In genomic region chr11:108698844-108699642, GRCh38 we compare ENCODE assay signal across 11 cellular contexts. TPM values are rescaled to one million over a fixed set of nuclear protein-coding genes. Genes with fewer than 3 reads are reported as not detected.
DNase-seq lines count a peak whose midpoint lies in the region; ATAC-seq, FAIRE-seq and TF ChIP-seq lines count a peak whose summit lies in the region.
"Had no signal": no experiment of that assay in that cellular context is flagged by ENCODE, and none has a peak within 500 bp of the region (broad histone marks: within the 10 kb centered on the region; RNA-seq: fewer than 3 reads in every experiment).

No MANE protein-coding gene starts in this region.

- no peak overlapping the region for H3K9ac ChIP-seq in astrocyte (ENCODE audit: low read length)

- H3K27ac Mint-ChIP-seq in astrocyte (ENCODE audit: unreplicated experiment), result no peak overlapping the region

- H3K4me3 ChIP-seq in astrocyte (ENCODE audit: insufficient read depth, low read depth, low read length), result no peak overlapping the region
- H3K4me3 ChIP-seq: heart right ventricle had no signal

- CTCF ChIA-PET in GM10248 (lab: Yijun Ruan, JAX), result interaction anchor here (0.9 to 3.5 kb wide), 28 partner anchors 9 to 1245 kb away, joined by 3 to 46 read pairs (median 4); partner anchors contain the start of gene DDX10

- H3K27me3 ChIP-seq in astrocyte (ENCODE audit: insufficient read depth, low read length), result no peaks in the 10 kb centered on the region
- H3K27me3 ChIP-seq: heart right ventricle had no signal

- TF ChIP-seq CTCF in GM10248 (IDR thresholded peaks at IDR 0.05; ENCODE audit: control extremely low read depth, extremely low read depth, low read depth, missing control alignments) (no peak), astrocyte (IDR thresholded peaks at IDR 0.05; ENCODE audit: insufficient read depth, low read depth, low read length) (no peak)

- no peak overlapping the region for H3K4me2 ChIP-seq in astrocyte (ENCODE audit: low read length)

- no peak overlapping the region for H2AFZ ChIP-seq in astrocyte (ENCODE audit: low read depth, low read length)

- H3K27ac ChIP-seq in astrocyte (ENCODE audit: low read depth, low read length), result no peak overlapping the region
- H3K27ac ChIP-seq: C4-2B, heart right ventricle had no signal

- H4K20me1 ChIP-seq in astrocyte (ENCODE audit: insufficient read depth, low read length), result no peaks in the 10 kb centered on the region

- peak; percentile 84 for ATAC-seq in GM19463 (IDR thresholded peaks at IDR 0.05; ENCODE audit: unreplicated experiment)
- peak; percentile 65 for ATAC-seq in HG03064 (IDR thresholded peaks at IDR 0.05; ENCODE audit: low read depth, unreplicated experiment)

- peaks cover 8% of the 10 kb centered on the region for H3K4me1 ChIP-seq in astrocyte (ENCODE audit: insufficient read depth, low read length)
- H3K4me1 ChIP-seq: heart right ventricle had no signal

- H3K27me3 Mint-ChIP-seq in astrocyte (ENCODE audit: low read depth, unreplicated experiment), result no peaks in the 10 kb centered on the region

- FAIRE-seq in astrocyte (lab: Jason Lieb, UNC), result no peak

- intact Hi-C loops in head of caudate nucleus (cut with DNase I), result no loop called here

- H3K9me3 Mint-ChIP-seq in astrocyte (ENCODE audit: unreplicated experiment), result no peaks in the 10 kb centered on the region

- POLR2A ChIA-PET in GM10248 (lab: Yijun Ruan, JAX), result no interaction called here

- H3K9me3 ChIP-seq in astrocyte (ENCODE audit: insufficient read depth, low read depth, low read length), result no peaks in the 10 kb centered on the region
- H3K9me3 ChIP-seq: heart right ventricle had no signal

- H3K4me1 Mint-ChIP-seq in astrocyte (ENCODE audit: low read depth, unreplicated experiment), result peaks cover 17% of the 10 kb centered on the region

- H3K79me2 ChIP-seq in astrocyte (ENCODE audit: insufficient read depth, low read length), result no peaks in the 10 kb centered on the region

- H3K36me3 ChIP-seq in astrocyte (ENCODE audit: insufficient read depth, low read length), result peaks cover 10% of the 10 kb centered on the region

- H3K36me3 Mint-ChIP-seq in astrocyte (ENCODE audit: low read depth, unreplicated experiment), result peaks cover 7% of the 10 kb centered on the region

- peak; percentile 52 for DNase-seq in GM10248 (ENCODE audit: extremely low spot score)
- peak; percentile 39 for DNase-seq in astrocyte (ENCODE audit: low read depth)
- DNase-seq in activated CD4-positive, CD25-positive, alpha-beta regulatory T cell (lab: John Stamatoyannopoulos, UW), result no peak
- DNase-seq in SIG-M5 (lab: John Stamatoyannopoulos, UW), result no peak
- DNase-seq in glomerular visceral epithelial cell (ENCODE audit: extremely low spot score), result no peak
- DNase-seq in head of caudate nucleus, result no peak
- DNase-seq: activated CD4-positive, alpha-beta T cell treated with anti-CD3 and anti-CD28 coated beads for 1 hour; heart right ventricle had no signal

- no peak overlapping the region for H3K4me3 Mint-ChIP-seq in astrocyte (ENCODE audit: unreplicated experiment)

RNA-seq across cellular contexts. Expression of gene DDX10, which starts 34.2 kb away (rescaled TPM):
- total RNA-seq in astrocyte, result 27.1 and 32.2 TPM in 2 replicates

Comparison
In these comparisons a context has a peak if more than half of its experiments do, and no peak if none do; other contexts are left out.
1. DNase-seq: peak in GM10248 (single experiment) and astrocyte (single experiment); none in activated CD4-positive, CD25-positive, alpha-beta regulatory T cell (0 of 4), SIG-M5 (single experiment), glomerular visceral epithelial cell (single experiment) and head of caudate nucleus (0 of 42).